ENCODE assay signal across 1 cellular context in the genomic region with DNA sequence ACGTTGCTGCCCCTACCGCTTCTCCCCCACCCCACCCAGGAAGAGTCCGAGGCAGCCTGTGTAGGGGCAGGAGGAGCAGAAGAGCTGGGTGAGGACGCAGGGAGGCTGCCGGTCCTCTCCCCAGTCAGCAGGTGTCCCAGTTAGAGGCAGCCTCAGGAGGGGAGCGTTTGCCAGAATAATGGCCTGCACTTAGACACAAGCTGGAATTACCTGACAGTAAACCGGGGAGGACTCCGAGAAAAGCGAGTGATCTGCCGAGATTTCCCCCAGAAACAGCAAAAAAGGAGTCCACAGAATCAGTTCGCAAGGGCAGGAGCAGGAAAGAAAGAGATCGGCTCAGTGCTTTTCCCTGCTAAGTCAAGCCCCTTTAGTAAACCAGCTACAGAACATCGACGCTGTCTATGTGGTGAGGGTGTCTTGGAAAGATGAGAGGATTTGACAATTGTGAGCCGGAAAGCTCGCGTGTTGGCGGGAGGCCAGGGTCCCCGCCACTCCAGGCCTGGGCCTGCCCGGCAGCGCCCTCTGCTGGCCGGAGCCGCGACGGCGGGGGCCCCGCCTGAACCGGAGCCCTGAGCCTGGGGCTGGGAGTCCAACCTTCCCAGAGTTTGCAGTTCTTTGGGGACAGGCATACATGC.
TF ChIP-seq lines count a peak whose summit lies in the region.

No MANE protein-coding gene starts in this region.

TF ChIP-seq in HepG2, 621 proteins besides CTCF, POLR2A, EP300 and RAD21 (continued from another document and continues in another):
- TF ChIP-seq ZBTB2 (CRISPR knock-in tag; IDR thresholded peaks at IDR 0.05; ENCODE audit: low read depth) (no peak), ASH2L (IDR thresholded peaks at IDR 0.05; ENCODE audit: insufficient read length, low read depth, low read length) (peak; percentile 51), HMG20A (CRISPR knock-in tag; IDR thresholded peaks at IDR 0.05; ENCODE audit: borderline replicate concordance) (peak; percentile 41; the same call in 1 of the 2 replicates), EEA1 (CRISPR knock-in tag; IDR thresholded peaks at IDR 0.05; ENCODE audit: borderline replicate concordance) (peak; percentile 62; the same call in 1 of the 2 replicates), ZNF260 (CRISPR knock-in tag; IDR thresholded peaks at IDR 0.05; ENCODE audit: borderline replicate concordance, low read depth) (no peak), NAIF1 (CRISPR knock-in tag; IDR thresholded peaks at IDR 0.05; ENCODE audit: borderline replicate concordance) (no peak), ZNF180 (CRISPR knock-in tag; IDR thresholded peaks at IDR 0.05; ENCODE audit: borderline replicate concordance, low read depth) (no peak), TCF7 (IDR thresholded peaks at IDR 0.05; ENCODE audit: low read depth) (no peak), ZNF709 (CRISPR knock-in tag; IDR thresholded peaks at IDR 0.05) (no peak), GMEB1 (CRISPR knock-in tag; IDR thresholded peaks at IDR 0.05; ENCODE audit: borderline replicate concordance) (peak; percentile 61; the same call in 1 of the 2 replicates), ARNTL (CRISPR knock-in tag; IDR thresholded peaks at IDR 0.05) (peak; percentile 54; the same call in 1 of the 2 replicates), SYNCRIP (IDR thresholded peaks at IDR 0.05; ENCODE audit: insufficient read depth, low read depth, low read length) (no peak), KLF11 (CRISPR knock-in tag; IDR thresholded peaks at IDR 0.05) (no peak), GTF3A (CRISPR knock-in tag; conservative IDR thresholded peaks at IDR 0.05) (peak; percentile 76; the same call in 1 of the 2 replicates), PTBP1 (IDR thresholded peaks at IDR 0.05; ENCODE audit: low read depth, low read length, poor library complexity, severe bottlenecking) (no peak), E2F5 (CRISPR knock-in tag; conservative IDR thresholded peaks at IDR 0.05) (no peak), ZNF816 (CRISPR knock-in tag; IDR thresholded peaks at IDR 0.05; ENCODE audit: borderline replicate concordance) (no peak), ZSCAN9 (CRISPR knock-in tag; IDR thresholded peaks at IDR 0.05; ENCODE audit: borderline replicate concordance) (peak; percentile 29; the same call in 1 of the 2 replicates), AHR (CRISPR knock-in tag; IDR thresholded peaks at IDR 0.05) (no peak), ZNF563 (CRISPR knock-in tag; IDR thresholded peaks at IDR 0.05) (no peak), TOE1 (CRISPR knock-in tag; IDR thresholded peaks at IDR 0.05) (0 out of 2 replicates have a peak, but pooled peaks have one; percentile 50), TRIM24 (CRISPR knock-in tag; IDR thresholded peaks at IDR 0.05) (no peak), ZFAT (CRISPR knock-in tag; conservative IDR thresholded peaks at IDR 0.05) (no peak), ZNF737 (CRISPR knock-in tag; IDR thresholded peaks at IDR 0.05; ENCODE audit: borderline replicate concordance) (0 out of 2 replicates have a peak, but pooled peaks have one; percentile 24), ZBTB21 (CRISPR knock-in tag; IDR thresholded peaks at IDR 0.05) (no peak), RELA (CRISPR knock-in tag; IDR thresholded peaks at IDR 0.05) (no peak), ELF4 (CRISPR knock-in tag; IDR thresholded peaks at IDR 0.05; ENCODE audit: borderline replicate concordance) (no peak), NPAS2 (CRISPR knock-in tag; IDR thresholded peaks at IDR 0.05; ENCODE audit: borderline replicate concordance) (no peak), RAD51 (IDR thresholded peaks at IDR 0.05; ENCODE audit: borderline replicate concordance) (no peak), ZNF629 (CRISPR knock-in tag; conservative IDR thresholded peaks at IDR 0.05) (no peak; the same call in 1 of the 2 replicates), MIXL1 (CRISPR knock-in tag; IDR thresholded peaks at IDR 0.05) (peak; percentile 73), ZNF740 (CRISPR knock-in tag; IDR thresholded peaks at IDR 0.05) (no peak), FOXJ3 (CRISPR knock-in tag; IDR thresholded peaks at IDR 0.05; ENCODE audit: borderline replicate concordance) (no peak), BORCS8-MEF2B (CRISPR knock-in tag; IDR thresholded peaks at IDR 0.05) (peak; percentile 70; the same call in 1 of the 2 replicates), HDAC1 (CRISPR knock-in tag; IDR thresholded peaks at IDR 0.05) (no peak), U2AF1 (optimal IDR thresholded peaks at IDR 0.05; ENCODE audit: low read depth, low read length) (no peak), ATAD3A (CRISPR knock-in tag; IDR thresholded peaks at IDR 0.05) (no peak), SMARCE1 (IDR thresholded peaks at IDR 0.05; ENCODE audit: borderline replicate concordance) (no peak), ZNF121 (CRISPR knock-in tag; IDR thresholded peaks at IDR 0.05) (no peak), MAZ (IDR thresholded peaks at IDR 0.05; ENCODE audit: borderline replicate concordance, low read depth, low read length) (peak; percentile 94), MAZ (CRISPR knock-in tag; IDR thresholded peaks at IDR 0.05; ENCODE audit: low read depth) (peak; percentile 93), ZNF891 (CRISPR knock-in tag; IDR thresholded peaks at IDR 0.05) (0 out of 2 replicates have a peak, but pooled peaks have one; percentile 55), ATF1 (CRISPR knock-in tag; IDR thresholded peaks at IDR 0.05) (no peak), SRF (IDR thresholded peaks at IDR 0.05; ENCODE audit: low read depth, low read length) (no peak), GFI1 (CRISPR knock-in tag; IDR thresholded peaks at IDR 0.05; ENCODE audit: borderline replicate concordance) (peak; percentile 96), SOX5 (CRISPR knock-in tag; IDR thresholded peaks at IDR 0.05; ENCODE audit: borderline replicate concordance) (peak; percentile 59; the same call in 1 of the 2 replicates), ISL2 (CRISPR knock-in tag; IDR thresholded peaks at IDR 0.05) (peak; percentile 58; the same call in 1 of the 2 replicates), ZFX (CRISPR knock-in tag; IDR thresholded peaks at IDR 0.05; ENCODE audit: low read depth) (peak; percentile 75)
- TF ChIP-seq, protein P1, sequence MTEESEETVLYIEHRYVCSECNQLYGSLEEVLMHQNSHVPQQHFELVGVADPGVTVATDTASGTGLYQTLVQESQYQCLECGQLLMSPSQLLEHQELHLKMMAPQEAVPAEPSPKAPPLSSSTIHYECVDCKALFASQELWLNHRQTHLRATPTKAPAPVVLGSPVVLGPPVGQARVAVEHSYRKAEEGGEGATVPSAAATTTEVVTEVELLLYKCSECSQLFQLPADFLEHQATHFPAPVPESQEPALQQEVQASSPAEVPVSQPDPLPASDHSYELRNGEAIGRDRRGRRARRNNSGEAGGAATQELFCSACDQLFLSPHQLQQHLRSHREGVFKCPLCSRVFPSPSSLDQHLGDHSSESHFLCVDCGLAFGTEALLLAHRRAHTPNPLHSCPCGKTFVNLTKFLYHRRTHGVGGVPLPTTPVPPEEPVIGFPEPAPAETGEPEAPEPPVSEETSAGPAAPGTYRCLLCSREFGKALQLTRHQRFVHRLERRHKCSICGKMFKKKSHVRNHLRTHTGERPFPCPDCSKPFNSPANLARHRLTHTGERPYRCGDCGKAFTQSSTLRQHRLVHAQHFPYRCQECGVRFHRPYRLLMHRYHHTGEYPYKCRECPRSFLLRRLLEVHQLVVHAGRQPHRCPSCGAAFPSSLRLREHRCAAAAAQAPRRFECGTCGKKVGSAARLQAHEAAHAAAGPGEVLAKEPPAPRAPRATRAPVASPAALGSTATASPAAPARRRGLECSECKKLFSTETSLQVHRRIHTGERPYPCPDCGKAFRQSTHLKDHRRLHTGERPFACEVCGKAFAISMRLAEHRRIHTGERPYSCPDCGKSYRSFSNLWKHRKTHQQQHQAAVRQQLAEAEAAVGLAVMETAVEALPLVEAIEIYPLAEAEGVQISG (CRISPR knock-in tag; IDR thresholded peaks at IDR 0.05): peak; percentile 82
- TF ChIP-seq, protein P2, sequence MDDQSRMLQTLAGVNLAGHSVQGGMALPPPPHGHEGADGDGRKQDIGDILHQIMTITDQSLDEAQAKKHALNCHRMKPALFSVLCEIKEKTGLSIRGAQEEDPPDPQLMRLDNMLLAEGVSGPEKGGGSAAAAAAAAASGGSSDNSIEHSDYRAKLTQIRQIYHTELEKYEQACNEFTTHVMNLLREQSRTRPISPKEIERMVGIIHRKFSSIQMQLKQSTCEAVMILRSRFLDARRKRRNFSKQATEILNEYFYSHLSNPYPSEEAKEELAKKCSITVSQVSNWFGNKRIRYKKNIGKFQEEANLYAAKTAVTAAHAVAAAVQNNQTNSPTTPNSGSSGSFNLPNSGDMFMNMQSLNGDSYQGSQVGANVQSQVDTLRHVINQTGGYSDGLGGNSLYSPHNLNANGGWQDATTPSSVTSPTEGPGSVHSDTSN (CRISPR knock-in tag; IDR thresholded peaks at IDR 0.05; ENCODE audit: borderline replicate concordance): no peak
- TF ChIP-seq, protein P3, sequence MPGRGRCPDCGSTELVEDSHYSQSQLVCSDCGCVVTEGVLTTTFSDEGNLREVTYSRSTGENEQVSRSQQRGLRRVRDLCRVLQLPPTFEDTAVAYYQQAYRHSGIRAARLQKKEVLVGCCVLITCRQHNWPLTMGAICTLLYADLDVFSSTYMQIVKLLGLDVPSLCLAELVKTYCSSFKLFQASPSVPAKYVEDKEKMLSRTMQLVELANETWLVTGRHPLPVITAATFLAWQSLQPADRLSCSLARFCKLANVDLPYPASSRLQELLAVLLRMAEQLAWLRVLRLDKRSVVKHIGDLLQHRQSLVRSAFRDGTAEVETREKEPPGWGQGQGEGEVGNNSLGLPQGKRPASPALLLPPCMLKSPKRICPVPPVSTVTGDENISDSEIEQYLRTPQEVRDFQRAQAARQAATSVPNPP (CRISPR knock-in tag; IDR thresholded peaks at IDR 0.05): peak; percentile 54; the same call in 1 of the 2 replicates
- TF ChIP-seq, protein P4, sequence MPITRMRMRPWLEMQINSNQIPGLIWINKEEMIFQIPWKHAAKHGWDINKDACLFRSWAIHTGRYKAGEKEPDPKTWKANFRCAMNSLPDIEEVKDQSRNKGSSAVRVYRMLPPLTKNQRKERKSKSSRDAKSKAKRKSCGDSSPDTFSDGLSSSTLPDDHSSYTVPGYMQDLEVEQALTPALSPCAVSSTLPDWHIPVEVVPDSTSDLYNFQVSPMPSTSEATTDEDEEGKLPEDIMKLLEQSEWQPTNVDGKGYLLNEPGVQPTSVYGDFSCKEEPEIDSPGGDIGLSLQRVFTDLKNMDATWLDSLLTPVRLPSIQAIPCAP (CRISPR knock-in tag; IDR thresholded peaks at IDR 0.05; ENCODE audit: low read depth): 0 out of 2 replicates have a peak, but pooled peaks have one; percentile 61
- TF ChIP-seq, protein P5, sequence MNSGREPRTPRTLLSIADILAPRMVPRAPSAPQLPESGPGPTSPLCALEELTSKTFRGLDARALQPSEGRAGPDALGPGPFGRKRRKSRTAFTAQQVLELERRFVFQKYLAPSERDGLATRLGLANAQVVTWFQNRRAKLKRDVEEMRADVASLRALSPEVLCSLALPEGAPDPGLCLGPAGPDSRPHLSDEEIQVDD (CRISPR knock-in tag; IDR thresholded peaks at IDR 0.05; ENCODE audit: borderline replicate concordance): no peak
- TF ChIP-seq, protein P6, sequence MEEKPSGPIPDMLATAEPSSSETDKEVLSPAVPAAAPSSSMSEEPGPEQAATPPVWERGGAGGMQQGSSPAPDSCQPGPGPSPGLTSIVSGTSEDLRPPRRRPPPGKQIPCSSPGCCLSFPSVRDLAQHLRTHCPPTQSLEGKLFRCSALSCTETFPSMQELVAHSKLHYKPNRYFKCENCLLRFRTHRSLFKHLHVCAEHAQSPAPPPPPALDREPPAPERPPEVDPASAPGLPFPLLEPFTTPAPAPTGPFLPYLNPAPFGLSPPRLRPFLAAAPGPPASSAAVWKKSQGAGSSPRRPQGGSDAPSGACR (CRISPR knock-in tag; IDR thresholded peaks at IDR 0.05): peak; percentile 82; the same call in 1 of the 2 replicates
